Comparison of ENCODE assay signal across 17 cellular contexts in genomic region chr10:10854715-10855114, GRCh38.
"Had no signal": no experiment of that assay in that cellular context is flagged by ENCODE, and none has a peak within 500 bp of the region (broad histone marks: within the 10 kb centered on the region; RNA-seq: fewer than 3 reads in every experiment).

No MANE protein-coding gene starts in this region.

- FAIRE-seq: colon, islet of Langerhans had no signal

- ATAC-seq: foreskin keratinocyte, lower lobe of right lung, WTC11 had no signal

- DNase-seq: activated CD4-positive, alpha-beta memory T cell treated with anti-CD3 and anti-CD28 coated beads for 36 hours; activated CD4-positive, alpha-beta T cell treated with anti-CD3 and anti-CD28 coated beads for 4 hours; activated naive CD4-positive, alpha-beta T cell treated with Interleukin-2 at 50 U/mL for 16 hours; activated naive CD8-positive, alpha-beta T cell treated with anti-CD3 and anti-CD28 coated beads, Interleukin-2, amount 10 ng/mL, durations not matched to agents 7 days and 5 days; amygdala; endodermal cell; foreskin keratinocyte; glutamatergic neuron; hippocampal formation; left cardiac atrium; lower lobe of right lung; stimulated activated CD4-positive, alpha-beta T cell treated with anti-CD3 and anti-CD28 coated beads, Interleukin-2, amount 100 ng/mL, for 48 hours; stomach; trophoblast cell had no signal
